ENCODE assay signal across 14 cellular contexts in the genomic region with DNA sequence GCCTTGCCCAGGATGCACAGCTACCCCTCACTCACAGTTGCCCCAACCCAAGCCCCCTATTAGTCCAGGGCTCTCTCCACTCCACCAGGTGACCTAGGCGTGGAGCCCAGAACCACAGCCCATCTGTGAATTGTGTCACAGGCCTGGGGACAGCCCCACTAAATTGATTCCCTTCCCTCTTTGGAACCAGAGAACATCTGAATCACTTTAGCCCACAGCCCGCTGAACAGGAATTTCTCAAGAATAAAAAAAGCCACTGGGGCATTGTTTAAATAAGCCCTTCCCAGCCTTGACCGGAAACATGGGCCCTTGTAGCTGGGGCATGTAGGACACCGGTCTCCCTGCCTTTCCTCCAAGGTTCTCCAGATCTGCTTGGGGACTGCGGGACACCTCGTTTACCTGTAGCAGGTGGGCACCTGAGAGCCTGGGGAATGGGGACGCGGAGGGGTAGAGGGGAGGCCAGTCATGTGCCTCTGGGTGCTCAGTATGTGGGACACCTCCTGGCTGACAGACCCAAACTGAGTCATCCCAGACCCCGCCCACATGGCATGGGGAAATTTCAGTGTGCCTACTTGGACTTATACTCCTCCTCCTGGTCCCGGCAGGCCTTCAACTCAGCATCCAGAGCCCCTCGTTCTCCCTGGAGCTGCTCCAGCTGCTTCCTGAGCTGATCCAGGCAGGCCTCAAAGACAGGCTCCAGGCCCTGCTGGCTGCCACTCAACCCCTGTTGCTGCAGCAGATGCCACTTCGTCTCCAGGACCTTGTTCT. TPM values are rescaled to one million over a fixed set of nuclear protein-coding genes. Genes with fewer than 3 reads are reported as not detected.
DNase-seq lines count a peak whose midpoint lies in the region; TF ChIP-seq lines count a peak whose summit lies in the region.
"Had no signal": no experiment of that assay in that cellular context is flagged by ENCODE, and none has a peak within 500 bp of the region (broad histone marks: within the 10 kb centered on the region; RNA-seq: fewer than 3 reads in every experiment).

No MANE protein-coding gene starts in this region.

- no peak for TF ChIP-seq POLR2A in uterus (IDR thresholded peaks at IDR 0.05)

- dilution Hi-C loops in mammary epithelial cell (cut with HindIII; ENCODE audit: low sequenced_read_pairs) = no loop called here

- H3K9me3 ChIP-seq in mammary epithelial cell (replicated peaks; ENCODE audit: insufficient read depth, low read length) (no peaks in the 10 kb centered on the region), osteoblast (ENCODE audit: low read depth, low read length) (no peaks in the 10 kb centered on the region), uterus (no peaks in the 10 kb centered on the region)
- H3K9me3 ChIP-seq: BLaER1 treated with 17β-estradiol and CSF1 and Interleukin-3, amounts not matched to agents 10 nM and 100 nM had no signal

- no peaks in the 10 kb centered on the region for H3K79me2 ChIP-seq in mammary epithelial cell (ENCODE audit: insufficient read depth, low read length)
- no peaks in the 10 kb centered on the region for H3K79me2 ChIP-seq in osteoblast (ENCODE audit: insufficient read depth, low read length)

- CTCF ChIA-PET in mammary epithelial cell (lab: Charles Lee; ENCODE audit: low non-redundant PET) = no interaction called here

- in situ Hi-C loops in mammary epithelial cell (cut with MboI; ENCODE audit: low sequenced_read_pairs in 2 of 2) = no loop called here

- H3K4me1 ChIP-seq in mammary epithelial cell (ENCODE audit: insufficient read depth, low read length) = no peaks in the 10 kb centered on the region
- H3K4me1 ChIP-seq in osteoblast (ENCODE audit: insufficient read depth, low read length) = peaks cover 4% of the 10 kb centered on the region
- H3K4me1 ChIP-seq in uterus = no peaks in the 10 kb centered on the region

- TF ChIP-seq CTCF in mammary epithelial cell (conservative IDR thresholded peaks at IDR 0.05 in 1 of 2, IDR thresholded peaks at IDR 0.05 in 1 of 2; ENCODE audit: extremely low read depth in 1 of 2, insufficient read depth in 1 of 2, low read depth in 1 of 2, low read length in 2 of 2) (no peak), osteoblast (IDR thresholded peaks at IDR 0.05; ENCODE audit: extremely low read depth, low read depth, low read length) (no peak), uterus (IDR thresholded peaks at IDR 0.05) (no peak)

- no peak overlapping the region for H3K9ac ChIP-seq in mammary epithelial cell (ENCODE audit: insufficient read depth, low read length)
- H3K9ac ChIP-seq: BLaER1 treated with 17β-estradiol and CSF1 and Interleukin-3, amounts not matched to agents 10 nM and 100 nM had no signal

- intact Hi-C loops in mammary epithelial cell (cut with micrococcal nuclease) = no loop called here
- intact Hi-C loops in uterus (cut with DNase I; ENCODE audit: low total_unique reads) = no loop called here

- H3K4me2 ChIP-seq in mammary epithelial cell (ENCODE audit: insufficient read depth, low read depth, low read length) (no peak overlapping the region), osteoblast (ENCODE audit: insufficient read depth, low read length) (no peak overlapping the region)
- H3K4me2 ChIP-seq: GM23338 had no signal

- H4K20me1 ChIP-seq in mammary epithelial cell (ENCODE audit: insufficient read depth, low read length) = no peaks in the 10 kb centered on the region
- no peaks in the 10 kb centered on the region for H4K20me1 ChIP-seq in osteoblast (ENCODE audit: insufficient read depth, low read length)
- H4K20me1 ChIP-seq: BLaER1 treated with 17β-estradiol and CSF1 and Interleukin-3, amounts not matched to agents 10 nM and 100 nM had no signal

- no peaks in the 10 kb centered on the region for H3K36me3 ChIP-seq in mammary epithelial cell (ENCODE audit: insufficient read depth, low read length)
- no peaks in the 10 kb centered on the region for H3K36me3 ChIP-seq in osteoblast (ENCODE audit: insufficient read depth, low read length)
- no peaks in the 10 kb centered on the region for H3K36me3 ChIP-seq in uterus
- H3K36me3 ChIP-seq: BLaER1 treated with 17β-estradiol and CSF1 and Interleukin-3, amounts not matched to agents 10 nM and 100 nM had no signal

- WGBS in mammary epithelial cell (ENCODE audit: low coverage, missing lambda C conversion rate) = 78% methylated on average over 11 of the region's 12 CpGs

- no peak overlapping the region for H2AFZ ChIP-seq in mammary epithelial cell (ENCODE audit: low read depth, low read length)
- peak overlapping the region; percentile 56 for H2AFZ ChIP-seq in osteoblast (ENCODE audit: low read length)
- H2AFZ ChIP-seq: GM23338 had no signal

- BruUV-seq in mammary epithelial cell (replicated peaks; lab: Mats Ljungman, UMichigan) = no TSS peak

- H3K27ac ChIP-seq in mammary epithelial cell (ENCODE audit: insufficient read depth, low read depth, low read length) (no peak overlapping the region), osteoblast (ENCODE audit: low read depth, low read length) (no peak overlapping the region), uterus (no peak overlapping the region)
- H3K27ac ChIP-seq: BLaER1 treated with 17β-estradiol and CSF1 and Interleukin-3, amounts not matched to agents 10 nM and 100 nM had no signal

- DNase-seq in AG20443 (ENCODE audit: low spot score) (peak; percentile 49), HPDE6-E6E7 (ENCODE audit: extremely low spot score) (peak; percentile 49), mammary epithelial cell (peak; percentile 24), osteoblast (ENCODE audit: insufficient read length, low spot score, missing footprints) (peak; percentile 65), mesenteric fat pad (ENCODE audit: low spot score) (no peak), SKM-1 treated with dmso at 0.1 percent for 144 hours (lab: John Stamatoyannopoulos, UW; ENCODE audit: unreplicated experiment) (no peak), uterus (no peak), germinal center (ENCODE audit: low spot score) (no peak)

- H3K4me3 ChIP-seq in mammary epithelial cell (replicated peaks in 1 of 3; ENCODE audit: insufficient read depth in 1 of 3, low read depth in 2 of 3, low read length in 3 of 3) (no peak overlapping the region), osteoblast (ENCODE audit: insufficient read depth, low read length) (no peak overlapping the region), uterus (no peak overlapping the region)
- H3K4me3 ChIP-seq: BLaER1 treated with 17β-estradiol and CSF1 and Interleukin-3, amounts not matched to agents 10 nM and 100 nM; GM23338 had no signal

- H3K27me3 ChIP-seq in mammary epithelial cell (ENCODE audit: insufficient read depth, low read length) (no peaks in the 10 kb centered on the region), osteoblast (ENCODE audit: insufficient read depth, low read length) (peaks cover 7% of the 10 kb centered on the region), uterus (no peaks in the 10 kb centered on the region)
- H3K27me3 ChIP-seq: BLaER1 treated with 17β-estradiol and CSF1 and Interleukin-3, amounts not matched to agents 10 nM and 100 nM had no signal

RNA-seq across cellular contexts. Expression of gene KRT78, which starts 1.3 kb away (rescaled TPM):
- not detected for total RNA-seq in mammary epithelial cell
- not detected for polyA plus RNA-seq in mammary epithelial cell
- not detected for polyA minus RNA-seq in mammary epithelial cell
- not detected in 2 replicates for total RNA-seq in osteoblast
- total RNA-seq in mesenteric fat pad = not detected
- total RNA-seq in uterus = not detected
- total RNA-seq: dermis microvascular lymphatic vessel endothelial cell, fibroblast of villous mesenchyme, GM23338, posterior vena cava, urinary bladder had no signal
- polyA plus RNA-seq: GM23338, urinary bladder had no signal

RNA-seq across cellular contexts. Expression of gene KRT79, which starts 13.4 kb away (rescaled TPM):
- total RNA-seq in mammary epithelial cell (not detected), osteoblast (not detected in 2 replicates), mesenteric fat pad (2.4 TPM), uterus (not detected)
- not detected for polyA plus RNA-seq in mammary epithelial cell
- polyA minus RNA-seq in mammary epithelial cell = not detected
- total RNA-seq: dermis microvascular lymphatic vessel endothelial cell, fibroblast of villous mesenchyme, posterior vena cava, urinary bladder had no signal
- polyA plus RNA-seq: GM23338, urinary bladder had no signal

RNA-seq across cellular contexts. Expression of gene KRT4, which starts 33.6 kb away (rescaled TPM):
- not detected for total RNA-seq in mammary epithelial cell
- not detected for polyA plus RNA-seq in mammary epithelial cell
- polyA minus RNA-seq in mammary epithelial cell = not detected
- not detected in 2 replicates for total RNA-seq in osteoblast
- total RNA-seq in mesenteric fat pad = not detected
- total RNA-seq in uterus = not detected
- total RNA-seq: dermis microvascular lymphatic vessel endothelial cell, fibroblast of villous mesenchyme, GM23338, posterior vena cava had no signal
- polyA plus RNA-seq: GM23338, urinary bladder had no signal

RNA-seq across cellular contexts. Expression of gene KRT3, which starts 51.6 kb away (rescaled TPM):
- total RNA-seq in mammary epithelial cell (not detected), osteoblast (not detected in 2 replicates), mesenteric fat pad (not detected), uterus (not detected)
- polyA plus RNA-seq in mammary epithelial cell = 0.02 TPM
- polyA minus RNA-seq in mammary epithelial cell = not detected
- total RNA-seq: dermis microvascular lymphatic vessel endothelial cell, fibroblast of villous mesenchyme, GM23338, posterior vena cava, urinary bladder had no signal
- polyA plus RNA-seq: GM23338, urinary bladder had no signal

RNA-seq across cellular contexts. Expression of gene KRT8, which starts 57.4 kb away (rescaled TPM):
- total RNA-seq in mammary epithelial cell (100 to 1,000 TPM in 1 of 2 donors, 10 to 100 TPM in 1; 97.0 to 397 TPM), osteoblast (2.9 and 5.1 TPM in 2 replicates), mesenteric fat pad (5.7 TPM), uterus (10 to 100 TPM in 3 of 4 donors, 1 to 10 TPM in 1; 9.1 to 46.2 (median 36.5) TPM)
- polyA plus RNA-seq in mammary epithelial cell = 391 TPM
- polyA minus RNA-seq in mammary epithelial cell = 365 TPM

Comparison
In these comparisons a context has a peak if more than half of its experiments do, and no peak if none do; other contexts are left out.
1. DNase-seq: peak in AG20443 (single experiment), HPDE6-E6E7 (single experiment), mammary epithelial cell (single experiment) and osteoblast (single experiment); none in mesenteric fat pad (single experiment), SKM-1 treated with dmso at 0.1 percent for 144 hours (single experiment), uterus (0 of 2) and germinal center (single experiment).